In the genomic region with DNA sequence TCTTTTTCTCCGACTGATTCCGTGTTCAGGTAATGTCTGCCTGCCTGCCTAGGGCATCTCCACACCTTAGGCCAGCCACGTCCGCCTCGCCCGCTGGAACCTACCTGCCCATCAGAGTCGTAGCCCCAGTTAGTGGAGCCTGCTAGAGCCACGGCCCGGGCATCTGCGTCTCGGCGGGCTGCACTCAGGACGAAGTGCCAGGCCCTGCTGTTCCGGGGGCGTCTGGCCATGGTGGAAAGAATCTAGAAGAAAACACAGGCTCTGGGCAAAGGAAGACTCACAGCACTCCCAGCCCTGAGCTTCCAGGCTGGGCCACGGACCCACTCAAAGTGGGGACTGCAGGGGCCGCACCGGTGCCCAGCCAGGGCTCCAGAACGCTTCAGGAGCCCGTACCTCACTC, we compare ENCODE assay signal across 9 cellular contexts. TPM values are rescaled to one million over a fixed set of nuclear protein-coding genes. Genes with fewer than 3 reads are reported as not detected.
DNase-seq lines count a peak whose midpoint lies in the region; ATAC-seq and TF ChIP-seq lines count a peak whose summit lies in the region.
"Had no signal": no experiment of that assay in that cellular context is flagged by ENCODE, and none has a peak within 500 bp of the region (broad histone marks: within the 10 kb centered on the region; RNA-seq: fewer than 3 reads in every experiment).

No MANE protein-coding gene starts in this region.

- H3K27me3 ChIP-seq in CD8-positive, alpha-beta T cell (ENCODE audit: insufficient read depth, low read length): no peaks in the 10 kb centered on the region

- DNase-seq in CD8-positive, alpha-beta T cell: no peak
- DNase-seq in SK-N-MC (ENCODE audit: low read depth, low spot score) (no peak), fibroblast of mammary gland (ENCODE audit: low read depth) (no peak), osteocyte (ENCODE audit: extremely low spot score, unreplicated experiment) (no peak), GM03348 (ENCODE audit: low spot score) (no peak), NCI-H1048 (lab: John Stamatoyannopoulos, UW) (no peak)
- DNase-seq: NCI-H748 treated with DMSO at 0.1 percent for 48 hours had no signal

- no peak for TF ChIP-seq CTCF in CD8-positive, alpha-beta T cell (IDR thresholded peaks at IDR 0.05)
- no peak for TF ChIP-seq CTCF in fibroblast of mammary gland (conservative IDR thresholded peaks at IDR 0.05; ENCODE audit: control insufficient read depth, insufficient read depth, low read depth, low read length)
- no peak for TF ChIP-seq CTCF in osteocyte (IDR thresholded peaks at IDR 0.05)

- H3K36me3 ChIP-seq in CD8-positive, alpha-beta T cell (ENCODE audit: insufficient read depth, low read length): peaks cover 12% of the 10 kb centered on the region
- H3K36me3 ChIP-seq in SK-N-MC (ENCODE audit: insufficient read depth, low read length): no peaks in the 10 kb centered on the region; the same call in 1 of the 2 replicates

- peak overlapping the region; percentile 88 for H3K27ac Mint-ChIP-seq in CD8-positive, alpha-beta T cell
- H3K27ac Mint-ChIP-seq in osteocyte (ENCODE audit: unreplicated experiment): peak overlapping the region; percentile 57

- H3K4me3 ChIP-seq in CD8-positive, alpha-beta T cell (ENCODE audit: low read depth, low read length): peak overlapping the region; percentile 81
- H3K4me3 ChIP-seq in SK-N-MC (peak overlapping the region; percentile 92), fibroblast of mammary gland (ENCODE audit: control insufficient read depth, low read depth, low read length) (peak overlapping the region; percentile 65)

- intact Hi-C loops in CD8-positive, alpha-beta T cell (cut with DNase I, micrococcal nuclease): loop anchor here (5.0 to 10.0 kb wide), 4 partner anchors 161 to 901 kb away; partner anchors contain the start of genes ATP6V0C (in 1 of the 2), KCTD5 (in 1 of the 2), MSRB1 (in 1 of the 2) and RNPS1 (in 1 of the 2)

- POLR2A ChIA-PET in CD8-positive, alpha-beta T cell (lab: Charles Lee): interaction anchor here (2.3 to 5.6 kb wide), 3 partner anchors 10 to 183 kb away, joined by 19 to 94 read pairs (median 32); partner anchors contain the start of genes EME2, FAHD1, HAGH and MRPS34

- CTCF ChIA-PET in CD8-positive, alpha-beta T cell (lab: Charles Lee): interaction anchor here (1.5 to 1.6 kb wide), 2 partner anchors 9 to 12 kb away, joined by 4 to 9 read pairs; partner anchors contain the start of genes EME2 and MRPS34

- H3K9ac ChIP-seq in SK-N-MC (ENCODE audit: insufficient read length): peak overlapping the region; percentile 76

- H3K4me1 ChIP-seq in CD8-positive, alpha-beta T cell (ENCODE audit: insufficient read depth, low read length): peaks cover 38% of the 10 kb centered on the region

- H3K9me3 Mint-ChIP-seq in CD8-positive, alpha-beta T cell: no peaks in the 10 kb centered on the region
- no peaks in the 10 kb centered on the region for H3K9me3 Mint-ChIP-seq in osteocyte (ENCODE audit: unreplicated experiment)

- H3K27me3 Mint-ChIP-seq in CD8-positive, alpha-beta T cell (ENCODE audit: low read depth): no peaks in the 10 kb centered on the region
- H3K27me3 Mint-ChIP-seq in osteocyte (ENCODE audit: unreplicated experiment): no peaks in the 10 kb centered on the region

- H3K27ac ChIP-seq in CD8-positive, alpha-beta T cell (ENCODE audit: low read depth, low read length): no peak overlapping the region
- no peak overlapping the region for H3K27ac ChIP-seq in SK-N-MC

- no peaks in the 10 kb centered on the region for H3K9me3 ChIP-seq in CD8-positive, alpha-beta T cell (ENCODE audit: low read length)
- no peaks in the 10 kb centered on the region for H3K9me3 ChIP-seq in SK-N-MC (ENCODE audit: low read depth, low read length)

- peaks cover 35% of the 10 kb centered on the region for H3K36me3 Mint-ChIP-seq in CD8-positive, alpha-beta T cell
- no peaks in the 10 kb centered on the region for H3K36me3 Mint-ChIP-seq in osteocyte (ENCODE audit: unreplicated experiment)

- H3K4me1 Mint-ChIP-seq in CD8-positive, alpha-beta T cell (ENCODE audit: low read depth): peaks cover 29% of the 10 kb centered on the region
- peaks cover 26% of the 10 kb centered on the region for H3K4me1 Mint-ChIP-seq in osteocyte (ENCODE audit: unreplicated experiment)

- ATAC-seq in CD8-positive, alpha-beta T cell: no peak
- ATAC-seq in HG03342 (IDR thresholded peaks at IDR 0.05; ENCODE audit: unreplicated experiment) (no peak), HG03280 (IDR thresholded peaks at IDR 0.05; ENCODE audit: unreplicated experiment) (no peak)

- H3K4me3 Mint-ChIP-seq in CD8-positive, alpha-beta T cell: peak overlapping the region; percentile 84
- H3K4me3 Mint-ChIP-seq in osteocyte (ENCODE audit: unreplicated experiment): peak overlapping the region; percentile 87

RNA-seq across cellular contexts. Expression of gene SPSB3, which starts 1.1 kb away (rescaled TPM):
- 10 to 100 TPM; 70.3 to 72.3 TPM for total RNA-seq in CD8-positive, alpha-beta T cell
- 52.8 and 53.4 TPM in 2 replicates for total RNA-seq in osteocyte

RNA-seq across cellular contexts. Expression of gene NUBP2, which starts 1.5 kb away (rescaled TPM):
- total RNA-seq in CD8-positive, alpha-beta T cell: 10 to 100 TPM; 33.1 to 39.2 TPM
- 55.5 and 56.3 TPM in 2 replicates for total RNA-seq in osteocyte

RNA-seq across cellular contexts. Expression of gene MRPS34, which starts 8.3 kb away (rescaled TPM):
- total RNA-seq in CD8-positive, alpha-beta T cell: 10 to 100 TPM; 18.9 to 21.4 TPM
- 70.9 and 73.9 TPM in 2 replicates for total RNA-seq in osteocyte

RNA-seq across cellular contexts. Expression of gene EME2, which starts 8.6 kb away (rescaled TPM):
- 10 to 100 TPM; 27.5 to 31.7 TPM for total RNA-seq in CD8-positive, alpha-beta T cell
- total RNA-seq in osteocyte: 21.5 and 22.4 TPM in 2 replicates

RNA-seq across cellular contexts. Expression of gene NME3, which starts 9.9 kb away (rescaled TPM):
- total RNA-seq in CD8-positive, alpha-beta T cell: 10 to 100 TPM; 40.3 to 43.2 TPM
- total RNA-seq in osteocyte: 45.8 and 48.8 TPM in 2 replicates
